In the genomic region with DNA sequence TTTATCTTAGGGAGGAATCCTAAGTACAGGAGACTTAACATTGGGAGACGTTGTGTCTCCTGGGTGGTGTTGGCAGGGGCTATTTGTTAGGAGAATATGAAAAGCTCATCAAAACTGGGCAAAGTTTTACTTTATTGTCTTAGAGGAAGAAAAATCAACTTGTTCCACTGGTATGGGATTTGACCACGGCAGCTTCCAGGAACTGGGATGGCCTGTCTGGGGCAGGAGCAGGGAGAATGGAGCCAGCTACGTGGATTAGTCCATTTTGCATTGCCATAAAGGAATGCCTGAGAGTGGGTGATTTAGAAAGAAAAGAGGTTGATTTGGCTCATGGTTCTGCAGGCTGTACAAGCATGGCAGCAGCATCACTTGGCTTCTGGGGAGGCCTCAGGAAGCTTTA, we compare ENCODE assay signal across 14 cellular contexts.
"Had no signal": no experiment of that assay in that cellular context is flagged by ENCODE, and none has a peak within 500 bp of the region (broad histone marks: within the 10 kb centered on the region; RNA-seq: fewer than 3 reads in every experiment).

No MANE protein-coding gene starts in this region.

- H3K4me3 ChIP-seq: cardiac muscle cell, heart right ventricle, pancreas, upper lobe of left lung had no signal

- H3K9me3 ChIP-seq: heart right ventricle, pancreas, upper lobe of left lung had no signal

- H3K36me3 Mint-ChIP-seq: activated naive CD4-positive, alpha-beta T cell treated with anti-CD3 and anti-CD28 coated beads, Interleukin-2, amount 50 U/mL, for 24 hours had no signal

- ATAC-seq: left ventricle myocardium superior had no signal

- H3K27me3 ChIP-seq: cardiac muscle cell, heart right ventricle, pancreas, upper lobe of left lung had no signal

- H3K4me3 Mint-ChIP-seq: activated naive CD4-positive, alpha-beta T cell treated with anti-CD3 and anti-CD28 coated beads, Interleukin-2, amount 50 U/mL, for 24 hours had no signal

- H3K9me3 Mint-ChIP-seq: activated naive CD4-positive, alpha-beta T cell treated with anti-CD3 and anti-CD28 coated beads, Interleukin-2, amount 50 U/mL, for 24 hours had no signal

- DNase-seq: activated CD4-positive, CD25-positive, alpha-beta regulatory T cell; activated T-cell treated with anti-CD3 and anti-CD28 coated beads, Interleukin-2, amount 50 U/mL, for 1 hour; anterior cingulate cortex; heart right ventricle; kidney; left ventricle myocardium superior; pancreas; retina; stimulated activated naive CD4-positive, alpha-beta T cell; substantia nigra; T-helper 2 cell; upper lobe of left lung had no signal

- H3K27ac Mint-ChIP-seq: activated naive CD4-positive, alpha-beta T cell treated with anti-CD3 and anti-CD28 coated beads, Interleukin-2, amount 50 U/mL, for 24 hours had no signal

- H3K36me3 ChIP-seq: cardiac muscle cell, heart right ventricle, pancreas, upper lobe of left lung had no signal

- H3K4me1 Mint-ChIP-seq: activated naive CD4-positive, alpha-beta T cell treated with anti-CD3 and anti-CD28 coated beads, Interleukin-2, amount 50 U/mL, for 24 hours had no signal
